In genomic region chr19:54681596-54681995, GRCh38 we compare ENCODE assay signal across 5 cellular contexts. TPM values are rescaled to one million over a fixed set of nuclear protein-coding genes. Genes with fewer than 3 reads are reported as not detected.
"Had no signal": no experiment of that assay in that cellular context is flagged by ENCODE, and none has a peak within 500 bp of the region (broad histone marks: within the 10 kb centered on the region; RNA-seq: fewer than 3 reads in every experiment).

No MANE protein-coding gene starts in this region.

RNA-seq across cellular contexts. Expression of gene LILRB4, which starts 18.8 kb away (rescaled TPM):
- total RNA-seq: HepG2, HT-29, HT1080, IMR-90, K562 had no signal

RNA-seq across cellular contexts. Expression of gene KIR3DL3, which starts 42.6 kb away (rescaled TPM):
- total RNA-seq: HepG2, HT-29, HT1080, IMR-90, K562 had no signal

RNA-seq across cellular contexts. Expression of gene LILRB1, which starts 51.3 kb away (rescaled TPM):
- total RNA-seq: HepG2, HT-29, HT1080, IMR-90, K562 had no signal

RNA-seq across cellular contexts. Expression of gene KIR2DL3, which starts 56.7 kb away (rescaled TPM):
- total RNA-seq: HepG2, HT-29, HT1080, IMR-90, K562 had no signal
